31 cellular contexts compared by ENCODE assay signal in genomic region chr22:49499433-49500075, GRCh38.
"Had no signal": no experiment of that assay in that cellular context is flagged by ENCODE, and none has a peak within 500 bp of the region (broad histone marks: within the 10 kb centered on the region; RNA-seq: fewer than 3 reads in every experiment).

No MANE protein-coding gene starts in this region.

- DNase-seq: activated CD4-positive, alpha-beta memory T cell treated with anti-CD3 and anti-CD28 coated beads for 36 hours; activated CD4-positive, alpha-beta T cell treated with anti-CD3 and anti-CD28 coated beads for 4 hours; activated CD4-positive, alpha-beta T cell treated with anti-CD3 and anti-CD28 coated beads, Interleukin-2, amount 50 U/mL, for 1 hour; activated CD4-positive, CD25-positive, alpha-beta regulatory T cell treated with anti-CD3 and anti-CD28 coated beads, Interleukin-2, amount 50 U/mL, for 72 hours; activated CD8-positive, alpha-beta memory T cell treated with anti-CD3 and anti-CD28 coated beads, Interleukin-2, amount 10 ng/mL, durations not matched to agents 7 days and 5 days; activated gamma-delta T cell; activated naive CD4-positive, alpha-beta T cell treated with Interleukin-2 at 50 U/mL for 16 hours; activated naive CD8-positive, alpha-beta T cell treated with anti-CD3 and anti-CD28 coated beads, Interleukin-2, amount 10 ng/mL, durations not matched to agents 7 days and 5 days; activated T-cell treated with anti-CD3 and anti-CD28 coated beads, Interleukin-2, amount 50 U/mL, for 1 hour; activated T-cell treated with anti-CD3 and anti-CD28 coated beads, Interleukin-2, amount 50 U/mL, for 72 hours; amygdala; MG63; NCI-H1048; NCI-H1105 treated with DMSO at 0.1 percent for 48 hours; NCI-H1436; NCI-H1694; NCI-H1930; NCI-H2081 treated with DMSO at 0.1 percent for 48 hours; NCI-H510A; NCI-H526; NCI-H748 treated with DMSO at 0.1 percent for 48 hours; NK-92 treated with Interleukin-12 subunit alpha and Interleukin-12 subunit beta, amount 100 ng/mL, for 24 hours; PC-3; Peyer's patch; T1000; WERI-Rb-1 had no signal

- H3K36me3 ChIP-seq: ascending aorta, cardiac muscle cell, MG63, Peyer's patch, WERI-Rb-1 had no signal

- H3K27me3 ChIP-seq: ascending aorta, cardiac muscle cell, MG63, Peyer's patch had no signal

- H3K4me1 ChIP-seq: ascending aorta, Peyer's patch had no signal

- H3K27ac ChIP-seq: ascending aorta, cardiac muscle cell, Peyer's patch, RWPE1, SK-N-MC, WERI-Rb-1 had no signal

- ATAC-seq: activated CD8-positive, alpha-beta memory T cell treated with anti-CD3 and anti-CD28 coated beads, Interleukin-2, amount 10 ng/mL, durations not matched to agents 7 days and 5 days; activated T-cell treated with anti-CD3 and anti-CD28 coated beads, Interleukin-2, amount 50 U/mL, for 72 hours; PC-3; Right ventricle myocardium inferior had no signal

- H3K9me3 ChIP-seq: Peyer's patch had no signal

- H3K4me3 ChIP-seq: ascending aorta, cardiac muscle cell, MG63, Peyer's patch, SK-N-MC had no signal
